In genomic region chr2:20935168-20935567, GRCh38 we compare ENCODE assay signal across 25 cellular contexts.
"Had no signal": no experiment of that assay in that cellular context is flagged by ENCODE, and none has a peak within 500 bp of the region (broad histone marks: within the 10 kb centered on the region; RNA-seq: fewer than 3 reads in every experiment).

No MANE protein-coding gene starts in this region.

- H3K36me3 ChIP-seq: ascending aorta, breast epithelium, cardiac muscle cell, colonic mucosa, esophagus squamous epithelium, gastroesophageal sphincter, WERI-Rb-1 had no signal

- DNase-seq: activated B cell treated with CpG ODN at 0.5 μM for 24 hours; activated CD4-positive, alpha-beta T cell treated with anti-CD3 and anti-CD28 coated beads for 48 hours; activated CD4-positive, alpha-beta T cell treated with anti-CD3 and anti-CD28 coated beads, Interleukin-2, amount 50 U/mL, for 1 hour; activated CD4-positive, alpha-beta T cell treated with anti-CD3 and anti-CD28 coated beads, Interleukin-2, amount 50 U/mL, for 48 hours; activated CD8-positive, alpha-beta memory T cell treated with anti-CD3 and anti-CD28 coated beads for 24 hours; activated CD8-positive, alpha-beta T cell treated with anti-CD3 and anti-CD28 coated beads for 36 hours; activated effector memory CD4-positive, alpha-beta T cell treated with anti-CD3 and anti-CD28 coated beads, Interleukin-2, amount 50 U/mL, for 16 hours; activated naive CD4-positive, alpha-beta T cell treated with anti-CD3 and anti-CD28 coated beads, Interleukin-2, amount 10 ng/mL, durations not matched to agents 7 days and 5 days; activated naive CD8-positive, alpha-beta T cell treated with anti-CD3 and anti-CD28 coated beads, Interleukin-2, amount 10 ng/mL, durations not matched to agents 7 days and 5 days; activated T-cell treated with anti-CD3 and anti-CD28 coated beads, Interleukin-2, amount 50 U/mL, for 48 hours; central memory CD4-positive, alpha-beta T cell; cerebellar nuclear complex; colonic mucosa; effector CD8-positive, alpha-beta T cell; esophagus squamous epithelium; foreskin melanocyte; T-helper 1 cell; T-helper 17 cell; T1000; WERI-Rb-1 had no signal

- H3K4me3 ChIP-seq: ascending aorta, breast epithelium, cardiac muscle cell, colonic mucosa, esophagus squamous epithelium, gastroesophageal sphincter had no signal

- H3K9me3 ChIP-seq: ascending aorta, breast epithelium, colonic mucosa, esophagus squamous epithelium, gastroesophageal sphincter had no signal

- H3K4me1 ChIP-seq: breast epithelium, colonic mucosa, esophagus squamous epithelium had no signal

- H3K27ac ChIP-seq: ascending aorta, breast epithelium, cardiac muscle cell, colonic mucosa, epithelial cell of prostate, esophagus squamous epithelium, gastroesophageal sphincter, WERI-Rb-1 had no signal

- H3K27me3 ChIP-seq: ascending aorta, breast epithelium, cardiac muscle cell, colonic mucosa, gastroesophageal sphincter had no signal
